In genomic region chr15:99283739-99284138, GRCh38 we compare ENCODE assay signal across 23 cellular contexts.
"Had no signal": no experiment of that assay in that cellular context is flagged by ENCODE, and none has a peak within 500 bp of the region (broad histone marks: within the 10 kb centered on the region; RNA-seq: fewer than 3 reads in every experiment).

No MANE protein-coding gene starts in this region.

- H3K27me3 ChIP-seq: brain microvascular endothelial cell, esophagus muscularis mucosa, gastrocnemius medialis, hepatocyte, spleen, tibial nerve had no signal

- H3K4me3 Mint-ChIP-seq: neural crest cell had no signal

- H3K27ac ChIP-seq: brain microvascular endothelial cell, esophagus muscularis mucosa, hepatocyte, spleen, tibial nerve had no signal

- DNase-seq: activated CD4-positive, alpha-beta T cell treated with anti-CD3 and anti-CD28 coated beads, Interleukin-2, amount 50 U/mL, for 4 hours; activated CD4-positive, CD25-positive, alpha-beta regulatory T cell treated with anti-CD3 and anti-CD28 coated beads, Interleukin-2, amount 50 U/mL, for 72 hours; activated gamma-delta T cell; activated naive CD4-positive, alpha-beta T cell treated with anti-CD3 and anti-CD28 coated beads, Interleukin-2, amount 50 U/mL, for 16 hours; activated T-cell treated with anti-CD3 and anti-CD28 coated beads for 4 hours; amniotic stem cell; brain microvascular endothelial cell; cortex of kidney; gastrocnemius medialis; glutamatergic neuron; islet precursor cell; left ventricle myocardium inferior; occipital lobe; right cardiac atrium; spleen; stimulated activated naive CD4-positive, alpha-beta T cell treated with Interleukin-2 at 50 U/mL for 16 hours; T-helper 2 cell had no signal

- H3K9me3 ChIP-seq: esophagus muscularis mucosa, gastrocnemius medialis, left ventricle myocardium inferior, spleen, tibial nerve had no signal

- H2AFZ ChIP-seq: hepatocyte had no signal

- H3K4me3 ChIP-seq: esophagus muscularis mucosa, gastrocnemius medialis, hepatocyte, left ventricle myocardium inferior, lung, spleen, tibial nerve had no signal

- H3K79me2 ChIP-seq: hepatocyte had no signal

- H3K4me2 ChIP-seq: hepatocyte had no signal

- FAIRE-seq: astrocyte had no signal

- ATAC-seq: gastrocnemius medialis, right cardiac atrium had no signal

- H3K36me3 ChIP-seq: brain microvascular endothelial cell, gastrocnemius medialis had no signal
